ENCODE assay signal across 32 cellular contexts in the genomic region with DNA sequence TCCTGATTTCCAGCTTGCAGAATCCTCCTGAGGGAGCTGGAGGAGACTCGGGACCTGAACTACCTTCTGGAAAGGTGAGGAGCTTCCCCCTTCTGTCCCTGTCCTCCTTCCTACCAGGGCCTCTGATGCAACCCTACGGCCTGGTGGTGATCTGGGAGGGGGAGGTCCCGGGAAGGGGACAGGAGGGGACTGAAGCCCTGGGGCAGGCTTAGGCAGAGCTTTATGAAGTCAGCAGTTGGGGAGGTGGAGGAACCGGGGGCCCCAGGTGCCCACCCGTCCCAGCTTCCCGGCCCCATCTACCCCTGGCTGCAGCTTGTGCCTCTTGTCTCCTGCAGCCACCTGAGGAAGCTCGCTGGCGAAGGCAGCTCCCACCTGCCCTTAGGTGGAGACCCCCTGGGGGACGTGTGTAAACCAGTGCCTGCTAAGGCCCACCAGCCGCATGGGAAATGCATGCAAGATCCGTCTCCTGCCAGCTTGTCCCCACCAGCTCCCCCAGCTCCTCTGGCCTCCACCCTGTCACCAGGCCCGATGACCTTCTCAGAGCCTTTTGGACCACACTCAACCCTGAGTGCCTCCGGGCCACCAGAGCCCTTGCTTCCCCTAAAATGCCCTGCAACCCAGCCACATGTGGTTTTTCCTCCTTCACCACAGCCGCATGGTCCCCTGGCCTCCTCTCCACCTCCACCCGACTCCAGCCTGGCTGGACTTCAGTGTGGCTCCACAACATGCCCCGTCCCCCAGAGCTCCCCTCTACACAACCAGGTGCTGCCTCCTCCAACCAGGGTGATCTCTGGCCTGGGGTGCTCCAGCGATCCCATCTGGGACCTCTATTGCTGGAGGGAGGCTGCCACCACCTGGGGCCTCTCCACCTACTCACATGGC. TPM values are rescaled to one million over a fixed set of nuclear protein-coding genes. Genes with fewer than 3 reads are reported as not detected.
"Had no signal": no experiment of that assay in that cellular context is flagged by ENCODE, and none has a peak within 500 bp of the region (broad histone marks: within the 10 kb centered on the region; RNA-seq: fewer than 3 reads in every experiment).

No MANE protein-coding gene starts in this region.

- H3K27me3 Mint-ChIP-seq: activated CD4-positive, alpha-beta T cell treated with anti-CD3 and anti-CD28 coated beads for 36 hours; activated naive CD4-positive, alpha-beta T cell treated with anti-CD3 and anti-CD28 coated beads, Interleukin-2, amount 50 U/mL, for 24 hours had no signal

- H3K27me3 ChIP-seq: gastrocnemius medialis, sigmoid colon, upper lobe of left lung had no signal

- H3K36me3 ChIP-seq: esophagus squamous epithelium, gastrocnemius medialis, sigmoid colon, thoracic aorta, upper lobe of left lung had no signal

- H3K27ac ChIP-seq: esophagus squamous epithelium, gastrocnemius medialis, sigmoid colon, thoracic aorta, upper lobe of left lung had no signal

- H3K27ac Mint-ChIP-seq: activated CD4-positive, alpha-beta T cell treated with anti-CD3 and anti-CD28 coated beads for 36 hours; activated naive CD4-positive, alpha-beta T cell treated with anti-CD3 and anti-CD28 coated beads, Interleukin-2, amount 50 U/mL, for 24 hours; activated T-helper 1 cell treated with anti-CD3 and anti-CD28 coated beads, Interleukin-12 subunit alpha, Interleukin-12 subunit beta, Interleukin-2, Interleukin-4 antibody, amounts not matched to agents 30 ng/mL and 10 ng/mL and 1 ng/mL, durations not matched to agents 14 hours and 24 hours and 36 hours; brain; endodermal cell; naive B cell; WTC11 had no signal

- H3K9me3 ChIP-seq: esophagus squamous epithelium, gastrocnemius medialis, sigmoid colon, thoracic aorta, upper lobe of left lung had no signal

- H3K36me3 Mint-ChIP-seq: activated naive CD4-positive, alpha-beta T cell treated with anti-CD3 and anti-CD28 coated beads, Interleukin-2, amount 50 U/mL, for 24 hours; brain; naive B cell; WTC11 had no signal

- H3K4me2 ChIP-seq: smooth muscle cell had no signal

- ATAC-seq: activated CD4-positive, alpha-beta T cell treated with anti-CD3 and anti-CD28 coated beads for 36 hours; gastrocnemius medialis had no signal

- H3K4me1 ChIP-seq: esophagus squamous epithelium, gastrocnemius medialis, sigmoid colon, upper lobe of left lung had no signal

- H3K4me3 Mint-ChIP-seq: activated CD4-positive, alpha-beta T cell treated with anti-CD3 and anti-CD28 coated beads for 36 hours; activated naive CD4-positive, alpha-beta T cell treated with anti-CD3 and anti-CD28 coated beads, Interleukin-2, amount 50 U/mL, for 24 hours; activated T-helper 1 cell treated with anti-CD3 and anti-CD28 coated beads, Interleukin-12 subunit alpha, Interleukin-12 subunit beta, Interleukin-2, Interleukin-4 antibody, amounts not matched to agents 30 ng/mL and 10 ng/mL and 1 ng/mL, durations not matched to agents 14 hours and 24 hours and 36 hours; brain; endodermal cell; WTC11 had no signal

- DNase-seq: activated CD4-positive, alpha-beta T cell treated with anti-CD3 and anti-CD28 coated beads for 36 hours; activated CD4-positive, alpha-beta T cell treated with anti-CD3 and anti-CD28 coated beads, Interleukin-2, amount 50 U/mL, for 48 hours; activated gamma-delta T cell treated with Interleukin-2 at 50 U/mL for 16 hours; aorta; esophagus squamous epithelium; gastrocnemius medialis; head of caudate nucleus; naive B cell; retina; sigmoid colon; stimulated activated CD4-positive, alpha-beta T cell treated with anti-CD3 and anti-CD28 coated beads, Interleukin-15, amount 100 ng/mL, for 24 hours; stimulated activated CD4-positive, alpha-beta T cell treated with anti-CD3 and anti-CD28 coated beads, Interleukin-4, amount 100 ng/mL, for 1 hour; stimulated activated naive CD4-positive, alpha-beta T cell treated with Interleukin-2 at 50 U/mL for 16 hours; T-helper 1 cell; T1000 had no signal

- H3K4me1 Mint-ChIP-seq: activated naive CD4-positive, alpha-beta T cell treated with anti-CD3 and anti-CD28 coated beads, Interleukin-2, amount 50 U/mL, for 24 hours had no signal

- H3K4me3 ChIP-seq: esophagus squamous epithelium, gastrocnemius medialis, lung, sigmoid colon, smooth muscle cell, thoracic aorta, upper lobe of left lung had no signal

- H3K9me3 Mint-ChIP-seq: activated naive CD4-positive, alpha-beta T cell treated with anti-CD3 and anti-CD28 coated beads, Interleukin-2, amount 50 U/mL, for 24 hours; activated T-helper 1 cell treated with anti-CD3 and anti-CD28 coated beads, Interleukin-12 subunit alpha, Interleukin-12 subunit beta, Interleukin-2, Interleukin-4 antibody, amounts not matched to agents 30 ng/mL and 10 ng/mL and 1 ng/mL, durations not matched to agents 14 hours and 24 hours and 36 hours; endodermal cell; naive B cell; WTC11 had no signal

RNA-seq across cellular contexts. Expression of gene SPATA31E1, which starts 2.1 kb away (rescaled TPM):
- total RNA-seq: activated CD4-positive, alpha-beta T cell treated with anti-CD3 and anti-CD28 coated beads for 36 hours; activated T-helper 1 cell treated with anti-CD3 and anti-CD28 coated beads, Interleukin-12 subunit alpha, Interleukin-12 subunit beta, Interleukin-2, Interleukin-4 antibody, amounts not matched to agents 30 ng/mL and 10 ng/mL and 1 ng/mL, durations not matched to agents 14 hours and 24 hours and 36 hours; aorta; cardiac septum; endodermal cell; esophagus squamous epithelium; gastrocnemius medialis; kidney epithelial cell; left lobe of liver; lung; mesenteric fat pad; mucosa of gallbladder; omental fat pad; sigmoid colon; smooth muscle cell; thoracic aorta; upper lobe of left lung had no signal
- polyA plus RNA-seq: adipose tissue, aorta, lung, neural cell, smooth muscle cell had no signal

RNA-seq across cellular contexts. Expression of gene SPATA31C1, which starts 32.9 kb away (rescaled TPM):
- total RNA-seq: activated CD4-positive, alpha-beta T cell treated with anti-CD3 and anti-CD28 coated beads for 36 hours; activated T-helper 1 cell treated with anti-CD3 and anti-CD28 coated beads, Interleukin-12 subunit alpha, Interleukin-12 subunit beta, Interleukin-2, Interleukin-4 antibody, amounts not matched to agents 30 ng/mL and 10 ng/mL and 1 ng/mL, durations not matched to agents 14 hours and 24 hours and 36 hours; aorta; cardiac septum; esophagus squamous epithelium; gastrocnemius medialis; kidney epithelial cell; left lobe of liver; lung; mesenteric fat pad; mucosa of gallbladder; omental fat pad; sigmoid colon; smooth muscle cell; thoracic aorta; upper lobe of left lung; WTC11 had no signal
- polyA plus RNA-seq: adipose tissue, aorta, lung, neural cell, sigmoid colon, smooth muscle cell had no signal
